Comparison of ENCODE assay signal across 10 cellular contexts in the genomic region with DNA sequence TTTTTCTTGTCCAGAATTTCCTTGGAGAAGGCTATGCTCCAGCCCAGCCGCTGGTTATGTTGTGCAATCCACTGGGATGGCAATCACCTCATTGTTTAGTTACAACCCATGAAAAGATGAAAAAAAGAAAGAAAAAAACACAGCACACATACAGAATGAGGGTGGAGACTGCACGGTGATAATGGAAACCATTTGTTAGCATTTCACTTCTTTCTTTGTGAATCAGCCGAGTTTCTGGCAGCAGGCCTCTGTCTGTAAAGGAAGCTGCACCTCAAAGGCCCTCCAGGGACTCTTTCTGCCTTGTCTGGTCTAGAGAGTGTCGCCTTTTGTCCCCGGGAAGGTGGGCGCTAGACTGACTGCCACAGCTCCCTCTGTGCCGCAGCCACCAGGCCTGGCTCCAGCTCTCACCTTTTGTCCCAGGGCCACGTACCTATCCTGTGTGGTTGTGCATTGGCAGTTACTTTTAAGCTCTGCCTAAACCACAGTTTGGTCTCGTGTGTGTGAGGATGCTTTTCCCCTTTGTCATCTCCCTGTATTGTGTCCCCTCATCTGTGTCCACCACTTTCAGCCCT. TPM values are rescaled to one million over a fixed set of nuclear protein-coding genes. Genes with fewer than 3 reads are reported as not detected.
DNase-seq lines count a peak whose midpoint lies in the region; ATAC-seq and TF ChIP-seq lines count a peak whose summit lies in the region.
"Had no signal": no experiment of that assay in that cellular context is flagged by ENCODE, and none has a peak within 500 bp of the region (broad histone marks: within the 10 kb centered on the region; RNA-seq: fewer than 3 reads in every experiment).

No MANE protein-coding gene starts in this region.

- no peaks in the 10 kb centered on the region for H3K9me3 ChIP-seq in ovary

- H3K4me1 ChIP-seq in ovary (ENCODE audit: insufficient read depth): peaks cover 11% of the 10 kb centered on the region

- peak; percentile 11 for DNase-seq in ELF-1 (ENCODE audit: low read depth, low spot score)
- DNase-seq in RWPE1 (ENCODE audit: low spot score): peak; percentile 41
- DNase-seq in fibroblast of mammary gland (ENCODE audit: low read depth): peak; percentile 94
- peak in 3 of 5 donors; percentile 51 to 71 (median 61) for DNase-seq in ovary
- no peak for DNase-seq in activated CD4-positive, alpha-beta T cell treated with anti-CD3 and anti-CD28 coated beads, Interleukin-2, amount 50 U/mL, for 1 hour
- no peak for DNase-seq in SKM-1 treated with dmso at 0.1 percent for 144 hours (lab: John Stamatoyannopoulos, UW; ENCODE audit: unreplicated experiment)
- DNase-seq: DMS 273 treated with DMSO at 0.1 percent for 48 hours, nucleus accumbens had no signal

- H3K27ac ChIP-seq in RWPE1 (peak overlapping the region; percentile 90), ovary (no peak overlapping the region)

- TF ChIP-seq CTCF in RWPE1 (conservative IDR thresholded peaks at IDR 0.05; ENCODE audit: low read depth): no peak
- no peak for TF ChIP-seq CTCF in fibroblast of mammary gland (conservative IDR thresholded peaks at IDR 0.05; ENCODE audit: control insufficient read depth, insufficient read depth, low read depth, low read length)
- TF ChIP-seq CTCF in ovary (IDR thresholded peaks at IDR 0.05): no peak

- no peak overlapping the region for H3K4me3 ChIP-seq in fibroblast of mammary gland (ENCODE audit: control insufficient read depth, low read depth, low read length)
- H3K4me3 ChIP-seq in ovary: no peak overlapping the region

- ATAC-seq in GM19397 (IDR thresholded peaks at IDR 0.05; ENCODE audit: unreplicated experiment): no peak
- no peak for ATAC-seq in activated CD4-positive, CD25-positive, alpha-beta regulatory T cell treated with anti-CD3 and anti-CD28 coated beads, Interleukin-2, amount 50 U/mL, for 24 hours

- WGBS in ovary, 3 donors: 45 to 57% (median 47%) methylated on average over 9 of the region's 9 CpGs

- no peak for TF ChIP-seq POLR2A in ovary (IDR thresholded peaks at IDR 0.05)

- intact Hi-C loops in ovary (cut with DNase I): no loop called here

- H3K27me3 ChIP-seq in ovary: no peaks in the 10 kb centered on the region

- no peaks in the 10 kb centered on the region for H3K36me3 ChIP-seq in ovary

- no peak for TF ChIP-seq EP300 in ovary (IDR thresholded peaks at IDR 0.05)

- CTCF ChIA-PET in RWPE1 (lab: Yijun Ruan, JAX): no interaction called here

- POLR2A ChIA-PET in RWPE1 (lab: Yijun Ruan, JAX; ENCODE audit: low non-redundant PET): no interaction called here

RNA-seq across cellular contexts. Expression of gene NGF, which starts 35.6 kb away (rescaled TPM):
- total RNA-seq in ovary: 10 to 100 TPM in 6 of 7 donors, 1 to 10 TPM in 1; 3.0 to 43.4 (median 14.1) TPM
- polyA plus RNA-seq in ovary: 10 to 100 TPM in 1 of 2 donors, 1 to 10 TPM in 1; 9.3 to 42.1 TPM

Comparison
In these comparisons a context has a peak if more than half of its experiments do, and no peak if none do; other contexts are left out.
1. DNase-seq: peak in ELF-1 (single experiment), RWPE1 (single experiment), fibroblast of mammary gland (single experiment) and ovary (3 of 5); none in activated CD4-positive, alpha-beta T cell treated with anti-CD3 and anti-CD28 coated beads, Interleukin-2, amount 50 U/mL, for 1 hour (single experiment) and SKM-1 treated with dmso at 0.1 percent for 144 hours (single experiment).